In the genomic region with DNA sequence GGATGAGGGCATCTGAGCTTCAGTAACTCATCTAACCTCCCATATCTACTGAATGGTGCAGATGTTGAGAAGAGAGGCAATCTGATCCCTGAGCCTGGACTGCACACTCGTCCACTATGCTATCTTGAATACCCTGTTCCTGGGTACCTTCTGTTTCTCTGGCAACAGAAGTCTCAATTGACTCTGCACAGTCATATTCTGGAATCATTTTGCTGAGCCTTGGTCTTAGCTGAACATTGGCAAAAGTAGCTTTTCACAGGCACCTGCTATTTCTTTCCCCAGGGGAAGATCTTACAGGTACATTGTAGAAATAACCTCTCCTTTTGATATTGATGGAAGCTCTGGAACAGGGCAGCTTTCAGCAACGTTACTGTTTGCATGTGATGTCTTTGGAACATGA, we compare ENCODE assay signal across 9 cellular contexts.
"Had no signal": no experiment of that assay in that cellular context is flagged by ENCODE, and none has a peak within 500 bp of the region (broad histone marks: within the 10 kb centered on the region; RNA-seq: fewer than 3 reads in every experiment).

No MANE protein-coding gene starts in this region.

- FAIRE-seq: H1 had no signal

- H3K4me3 ChIP-seq: GM23248, GM23338, HAP-1 had no signal

- H3K9ac ChIP-seq: GM23248 had no signal

- H3K9me3 ChIP-seq: HAP-1 had no signal

- H3K9me3 Mint-ChIP-seq: GM23338 had no signal

- H3K27ac Mint-ChIP-seq: GM23338, H9, HFFc6 had no signal

- ATAC-seq: GM23338, HCT116 had no signal

- DNase-seq: GOT3, H7, H9, HFFc6 had no signal

- H2AFZ ChIP-seq: GM23248, GM23338 had no signal

- H3K27ac ChIP-seq: GM23248 had no signal

- H3K4me1 ChIP-seq: HAP-1 had no signal

- H3K36me3 ChIP-seq: HAP-1 had no signal

- H3K4me1 Mint-ChIP-seq: GM23338, H9 had no signal

- H3K4me2 ChIP-seq: GM23338 had no signal

- H3K4me3 Mint-ChIP-seq: GM23338, H9, HFFc6 had no signal
